15 cellular contexts compared by ENCODE assay signal in genomic region chr6:31009731-31010130, GRCh38. TPM values are rescaled to one million over a fixed set of nuclear protein-coding genes. Genes with fewer than 3 reads are reported as not detected.
A peak's percentile ranks its signal among the peaks of the same experiment; 100 is the strongest.
DNase-seq lines count a peak whose midpoint lies in the region; ATAC-seq and TF ChIP-seq lines count a peak whose summit lies in the region.
"Had no signal": no experiment of that assay in that cellular context is flagged by ENCODE, and none has a peak within 500 bp of the region (broad histone marks: within the 10 kb centered on the region; RNA-seq: fewer than 3 reads in every experiment).

No MANE protein-coding gene starts in this region.

- H3K27me3 Mint-ChIP-seq in activated CD8-positive, alpha-beta memory T cell treated with anti-CD3 and anti-CD28 coated beads, Interleukin-2, amount 10 ng/mL, durations not matched to agents 7 days and 5 days = peaks cover 57% of the 10 kb centered on the region
- peaks cover 36% of the 10 kb centered on the region for H3K27me3 Mint-ChIP-seq in activated CD4-positive, alpha-beta memory T cell treated with anti-CD3 and anti-CD28 coated beads, Interleukin-2, amount 10 ng/mL, durations not matched to agents 7 days and 5 days
- no peaks in the 10 kb centered on the region for H3K27me3 Mint-ChIP-seq in endothelial cell (ENCODE audit: unreplicated experiment)

- TF ChIP-seq CTCF in epithelial cell of esophagus (IDR thresholded peaks at IDR 0.05; ENCODE audit: insufficient read depth, low read depth, low read length, missing control alignments) = no peak
- no peak for TF ChIP-seq CTCF in endothelial cell (IDR thresholded peaks at IDR 0.05; ENCODE audit: unreplicated experiment)

- POLR2A ChIA-PET in activated CD4-positive, alpha-beta memory T cell treated with anti-CD3 and anti-CD28 coated beads, Interleukin-2, amount 10 ng/mL, durations not matched to agents 7 days and 5 days (lab: Charles Lee) = no interaction called here

- H3K4me1 Mint-ChIP-seq in activated CD8-positive, alpha-beta memory T cell treated with anti-CD3 and anti-CD28 coated beads, Interleukin-2, amount 10 ng/mL, durations not matched to agents 7 days and 5 days = no peaks in the 10 kb centered on the region
- H3K4me1 Mint-ChIP-seq in activated CD4-positive, alpha-beta memory T cell treated with anti-CD3 and anti-CD28 coated beads, Interleukin-2, amount 10 ng/mL, durations not matched to agents 7 days and 5 days = no peaks in the 10 kb centered on the region
- peaks cover 13% of the 10 kb centered on the region for H3K4me1 Mint-ChIP-seq in endothelial cell (ENCODE audit: unreplicated experiment)
- H3K4me1 Mint-ChIP-seq: CD8-positive, alpha-beta memory T cell had no signal

- H3K4me3 Mint-ChIP-seq in activated CD8-positive, alpha-beta memory T cell treated with anti-CD3 and anti-CD28 coated beads, Interleukin-2, amount 10 ng/mL, durations not matched to agents 7 days and 5 days = no peak overlapping the region
- H3K4me3 Mint-ChIP-seq in activated CD4-positive, alpha-beta memory T cell treated with anti-CD3 and anti-CD28 coated beads, Interleukin-2, amount 10 ng/mL, durations not matched to agents 7 days and 5 days = no peak overlapping the region
- no peak overlapping the region for H3K4me3 Mint-ChIP-seq in endothelial cell (ENCODE audit: unreplicated experiment)
- H3K4me3 Mint-ChIP-seq: CD8-positive, alpha-beta memory T cell had no signal

- peak; percentile 13 for DNase-seq in activated CD8-positive, alpha-beta memory T cell treated with anti-CD3 and anti-CD28 coated beads, Interleukin-2, amount 50 U/mL, for 48 hours
- no peak for DNase-seq in activated CD8-positive, alpha-beta memory T cell treated with anti-CD3 and anti-CD28 coated beads, Interleukin-2, amount 10 ng/mL, durations not matched to agents 7 days and 5 days
- peak; percentile 6 for DNase-seq in epithelial cell of esophagus (ENCODE audit: low read depth)
- peak; percentile 15 for DNase-seq in medulla oblongata (ENCODE audit: extremely low spot score)
- no peak for DNase-seq in hypothalamus (lab: John Stamatoyannopoulos, UW)
- no peak for DNase-seq in activated CD4-positive, alpha-beta memory T cell treated with anti-CD3 and anti-CD28 coated beads, Interleukin-2, amount 10 ng/mL, durations not matched to agents 7 days and 5 days
- no peak for DNase-seq in endothelial cell (ENCODE audit: low spot score)
- DNase-seq: 8988T; AML-193; Caco-2; CD8-positive, alpha-beta memory T cell; DND-41 had no signal

- no peaks in the 10 kb centered on the region for H3K36me3 Mint-ChIP-seq in activated CD8-positive, alpha-beta memory T cell treated with anti-CD3 and anti-CD28 coated beads, Interleukin-2, amount 10 ng/mL, durations not matched to agents 7 days and 5 days
- no peaks in the 10 kb centered on the region for H3K36me3 Mint-ChIP-seq in activated CD4-positive, alpha-beta memory T cell treated with anti-CD3 and anti-CD28 coated beads, Interleukin-2, amount 10 ng/mL, durations not matched to agents 7 days and 5 days (ENCODE audit: low read depth)
- no peaks in the 10 kb centered on the region for H3K36me3 Mint-ChIP-seq in endothelial cell (ENCODE audit: low read depth, unreplicated experiment)
- H3K36me3 Mint-ChIP-seq: CD8-positive, alpha-beta memory T cell had no signal

- H3K4me3 ChIP-seq in epithelial cell of esophagus (ENCODE audit: low read length) = no peak overlapping the region
- H3K4me3 ChIP-seq: BLaER1 had no signal

- no peaks in the 10 kb centered on the region for H3K9me3 Mint-ChIP-seq in activated CD8-positive, alpha-beta memory T cell treated with anti-CD3 and anti-CD28 coated beads, Interleukin-2, amount 10 ng/mL, durations not matched to agents 7 days and 5 days (ENCODE audit: low read depth)
- no peaks in the 10 kb centered on the region for H3K9me3 Mint-ChIP-seq in activated CD4-positive, alpha-beta memory T cell treated with anti-CD3 and anti-CD28 coated beads, Interleukin-2, amount 10 ng/mL, durations not matched to agents 7 days and 5 days
- H3K9me3 Mint-ChIP-seq in endothelial cell (ENCODE audit: unreplicated experiment) = no peaks in the 10 kb centered on the region

- CTCF ChIA-PET in activated CD8-positive, alpha-beta memory T cell treated with anti-CD3 and anti-CD28 coated beads, Interleukin-2, amount 10 ng/mL, durations not matched to agents 7 days and 5 days (lab: Charles Lee) = no interaction called here
- CTCF ChIA-PET in activated CD4-positive, alpha-beta memory T cell treated with anti-CD3 and anti-CD28 coated beads, Interleukin-2, amount 10 ng/mL, durations not matched to agents 7 days and 5 days (lab: Charles Lee) = no interaction called here

- ATAC-seq in activated CD8-positive, alpha-beta memory T cell treated with anti-CD3 and anti-CD28 coated beads, Interleukin-2, amount 10 ng/mL, durations not matched to agents 7 days and 5 days = no peak
- no peak for ATAC-seq in HG03520 (IDR thresholded peaks at IDR 0.05; ENCODE audit: unreplicated experiment)
- ATAC-seq: HCT116 had no signal

- no peak overlapping the region for H3K27ac Mint-ChIP-seq in activated CD8-positive, alpha-beta memory T cell treated with anti-CD3 and anti-CD28 coated beads, Interleukin-2, amount 10 ng/mL, durations not matched to agents 7 days and 5 days
- no peak overlapping the region for H3K27ac Mint-ChIP-seq in activated CD4-positive, alpha-beta memory T cell treated with anti-CD3 and anti-CD28 coated beads, Interleukin-2, amount 10 ng/mL, durations not matched to agents 7 days and 5 days
- no peak overlapping the region for H3K27ac Mint-ChIP-seq in endothelial cell (ENCODE audit: unreplicated experiment)
- H3K27ac Mint-ChIP-seq: CD8-positive, alpha-beta memory T cell had no signal

RNA-seq across cellular contexts. Expression of gene MUC22, which starts 0.5 kb away (rescaled TPM):
- not detected for total RNA-seq in activated CD8-positive, alpha-beta memory T cell treated with anti-CD3 and anti-CD28 coated beads, Interleukin-2, amount 10 ng/mL, durations not matched to agents 7 days and 5 days
- not detected for total RNA-seq in activated CD4-positive, alpha-beta memory T cell treated with anti-CD3 and anti-CD28 coated beads, Interleukin-2, amount 10 ng/mL, durations not matched to agents 7 days and 5 days
- not detected for total RNA-seq in endothelial cell (ENCODE audit: unreplicated experiment)
- total RNA-seq: Caco-2; CD8-positive, alpha-beta memory T cell had no signal

RNA-seq across cellular contexts. Expression of gene MUC21, which starts 26.2 kb away (rescaled TPM):
- not detected for total RNA-seq in activated CD8-positive, alpha-beta memory T cell treated with anti-CD3 and anti-CD28 coated beads, Interleukin-2, amount 10 ng/mL, durations not matched to agents 7 days and 5 days
- total RNA-seq in activated CD4-positive, alpha-beta memory T cell treated with anti-CD3 and anti-CD28 coated beads, Interleukin-2, amount 10 ng/mL, durations not matched to agents 7 days and 5 days = not detected
- 0.10 TPM for total RNA-seq in endothelial cell (ENCODE audit: unreplicated experiment)
- total RNA-seq: Caco-2; CD8-positive, alpha-beta memory T cell had no signal

Comparison
In these comparisons a context has a peak if more than half of its experiments do, and no peak if none do; other contexts are left out.
1. DNase-seq: peak in activated CD8-positive, alpha-beta memory T cell treated with anti-CD3 and anti-CD28 coated beads, Interleukin-2, amount 50 U/mL, for 48 hours (single experiment), epithelial cell of esophagus (single experiment) and medulla oblongata (single experiment); none in activated CD8-positive, alpha-beta memory T cell treated with anti-CD3 and anti-CD28 coated beads, Interleukin-2, amount 10 ng/mL, durations not matched to agents 7 days and 5 days (single experiment), hypothalamus (0 of 51), activated CD4-positive, alpha-beta memory T cell treated with anti-CD3 and anti-CD28 coated beads, Interleukin-2, amount 10 ng/mL, durations not matched to agents 7 days and 5 days (single experiment) and endothelial cell (single experiment).